In genomic region chr12:49827351-49828099, GRCh38 we compare ENCODE assay signal across 8 cellular contexts. TPM values are rescaled to one million over a fixed set of nuclear protein-coding genes. Genes with fewer than 3 reads are reported as not detected.
DNase-seq lines count a peak whose midpoint lies in the region; ATAC-seq and TF ChIP-seq lines count a peak whose summit lies in the region.

No MANE protein-coding gene starts in this region.

- in situ Hi-C loops in astrocyte of the cerebellum (cut with HindIII; ENCODE audit: low sequenced_read_pairs): no loop called here

- peak overlapping the region; percentile 85 for H3K4me3 Mint-ChIP-seq in progenitor cell of endocrine pancreas (ENCODE audit: low read depth)

- no peak overlapping the region for H2AFZ ChIP-seq in SK-N-SH (ENCODE audit: low read depth)

- peak; percentile 67 to 72 for ATAC-seq in right cardiac atrium
- ATAC-seq in GM18867 (IDR thresholded peaks at IDR 0.05; ENCODE audit: unreplicated experiment): no peak

- H3K4me3 ChIP-seq in SK-N-SH (ENCODE audit: low read depth in 2 of 2, low read length in 1 of 2): peak overlapping the region; percentile 87 to 92
- H3K4me3 ChIP-seq in astrocyte of the cerebellum (ENCODE audit: low read depth, low read length): peak overlapping the region; percentile 87
- H3K4me3 ChIP-seq in right cardiac atrium (ENCODE audit: low read length): peak overlapping the region; percentile 98

- H3K36me3 Mint-ChIP-seq in progenitor cell of endocrine pancreas (ENCODE audit: insufficient read depth): peaks cover 4% of the 10 kb centered on the region

- H3K9me3 Mint-ChIP-seq in progenitor cell of endocrine pancreas (ENCODE audit: low read depth): no peaks in the 10 kb centered on the region

- peak overlapping the region; percentile 88 for H3K27ac Mint-ChIP-seq in progenitor cell of endocrine pancreas

- POLR2A ChIA-PET in SK-N-SH (lab: Yijun Ruan, JAX): interaction anchor here (1.0 to 3.1 kb wide), 9 partner anchors 11 to 86 kb away, joined by 3 to 14 read pairs (median 6); partner anchors contain the start of genes BCDIN3D and TMBIM6

- peaks cover 15 to 29% of the 10 kb centered on the region in 2 experiments; a peak in 3 of 4 replicates for H3K4me1 ChIP-seq in SK-N-SH (ENCODE audit: control insufficient read depth in 1 of 2, insufficient read depth in 2 of 2, low read depth in 1 of 2, low read length in 1 of 2)
- H3K4me1 ChIP-seq in right cardiac atrium (ENCODE audit: control insufficient read depth, insufficient read depth, low read length): peaks cover 22% of the 10 kb centered on the region

- H3K9me2 ChIP-seq in SK-N-SH: no peaks in the 10 kb centered on the region

- intact Hi-C loops in right cardiac atrium (cut with DNase I): no loop called here

- peak overlapping the region; percentile 99 for H3K4me2 ChIP-seq in SK-N-SH

- no peak; a peak in 1 of 4 replicates for TF ChIP-seq EP300 in SK-N-SH (IDR thresholded peaks at IDR 0.05; ENCODE audit: borderline replicate concordance in 1 of 2, low read depth in 1 of 2, low read length in 1 of 2)

- peaks cover 52% of the 10 kb centered on the region for H3K79me2 ChIP-seq in SK-N-SH (ENCODE audit: insufficient read depth)

- peaks cover 44% of the 10 kb centered on the region for H4K20me1 ChIP-seq in SK-N-SH (ENCODE audit: insufficient read depth)

- H3K27ac ChIP-seq in SK-N-SH (ENCODE audit: low read depth in 2 of 2, low read length in 1 of 2): peak overlapping the region; percentile 80 to 92; a peak in 3 of 4 replicates
- H3K27ac ChIP-seq in right cardiac atrium (ENCODE audit: low read length): peak overlapping the region; percentile 81

- 5% methylated on average over 24 of the region's 38 CpGs for WGBS in SK-N-SH (ENCODE audit: low lambda C conversion rate)
- WGBS in right cardiac atrium: 1% methylated on average over 38 of the region's 38 CpGs

- DNase-seq in NCI-H1436 (lab: John Stamatoyannopoulos, UW) (peak; percentile 36), NCI-H1436 treated with DMSO at 0.1 percent for 48 hours (lab: John Stamatoyannopoulos, UW) (no peak), HT1080 (ENCODE audit: low read depth) (peak; percentile 73), SK-N-SH (peak; percentile 85), astrocyte of the cerebellum (ENCODE audit: low read depth) (no peak), right cardiac atrium (peak; percentile 73 to 89 (median 88)), progenitor cell of endocrine pancreas (ENCODE audit: low spot score, unreplicated experiment) (peak; percentile 67)

- H3K36me3 ChIP-seq in SK-N-SH (replicated peaks in 1 of 2; ENCODE audit: control insufficient read depth in 1 of 2, insufficient read depth in 2 of 2, low read length in 1 of 2): peaks cover 4 to 7% of the 10 kb centered on the region in 2 experiments

- H3F3A ChIP-seq in SK-N-SH (replicated peaks; ENCODE audit: insufficient read depth): peaks cover 4% of the 10 kb centered on the region

- TF ChIP-seq RAD21 in SK-N-SH (IDR thresholded peaks at IDR 0.05; ENCODE audit: low read length): no peak

- no peaks in the 10 kb centered on the region for H3K27me3 Mint-ChIP-seq in progenitor cell of endocrine pancreas

- CTCF ChIA-PET in SK-N-SH (lab: Yijun Ruan, JAX): interaction anchor here (0.8 to 7.5 kb wide), 5 partner anchors 9 to 50 kb away, joined by 3 to 51 read pairs (median 5); no protein-coding TSS in a partner anchor

- peak overlapping the region; percentile 83 for H3K9ac ChIP-seq in SK-N-SH

- H3K4me1 Mint-ChIP-seq in progenitor cell of endocrine pancreas (ENCODE audit: low read depth): peaks cover 18% of the 10 kb centered on the region

- H3K27me3 ChIP-seq in SK-N-SH (ENCODE audit: insufficient read depth) (no peaks in the 10 kb centered on the region), right cardiac atrium (ENCODE audit: control insufficient read depth, insufficient read depth) (no peaks in the 10 kb centered on the region)

- no peaks in the 10 kb centered on the region for H3K9me3 ChIP-seq in SK-N-SH
- no peaks in the 10 kb centered on the region for H3K9me3 ChIP-seq in right cardiac atrium (ENCODE audit: control insufficient read depth, low read length)

- TF ChIP-seq CTCF in SK-N-SH (IDR thresholded peaks at IDR 0.05) (no peak), astrocyte of the cerebellum (IDR thresholded peaks at IDR 0.05; ENCODE audit: low read depth, low read length, missing control alignments) (no peak), progenitor cell of endocrine pancreas (IDR thresholded peaks at IDR 0.05; ENCODE audit: unreplicated experiment) (no peak)

TF ChIP-seq in SK-N-SH, 30 proteins besides CTCF, POLR2A, EP300 and RAD21:
- no peak for TF ChIP-seq RCOR1 (IDR thresholded peaks at IDR 0.05; ENCODE audit: low read length)
- TF ChIP-seq FOXM1 (IDR thresholded peaks at IDR 0.05; ENCODE audit: low read depth): no peak
- TF ChIP-seq NRF1 (IDR thresholded peaks at IDR 0.05; ENCODE audit: low read depth, low read length): peak; percentile 64
- peak; percentile 27 for TF ChIP-seq CHD2 (IDR thresholded peaks at IDR 0.05; ENCODE audit: low read length, partially characterized antibody)
- 0 out of 2 replicates have a peak, but pooled peaks have one; percentile 5 for TF ChIP-seq TAF1 (IDR thresholded peaks at IDR 0.05; ENCODE audit: borderline replicate concordance, low read depth, low read length)
- peak; percentile 80 for TF ChIP-seq GABPA (IDR thresholded peaks at IDR 0.05; ENCODE audit: low read depth)
- TF ChIP-seq YY1 (IDR thresholded peaks at IDR 0.05; ENCODE audit: low read depth): no peak
- no peak for TF ChIP-seq ELF1 (IDR thresholded peaks at IDR 0.05)

RNA-seq across cellular contexts. Expression of gene NCKAP5L, which starts 0.7 kb away (rescaled TPM):
- total RNA-seq in HT1080 (2014; rRNA removed; shearing (Covaris generic)): 19.6 and 22.2 TPM in 2 replicates
- 13.4 and 14.7 TPM in 2 replicates for polyA plus RNA-seq in HT1080 (2015; cell fraction: cytosol; rRNA removed)
- polyA plus RNA-seq in HT1080 (2015; cell fraction: nucleus; rRNA removed): 35.8 and 41.4 TPM in 2 replicates
- polyA plus RNA-seq in SK-N-SH (2012; rRNA removed) (8.7 and 8.9 TPM in 2 replicates), right cardiac atrium (18.1 TPM)
- polyA plus RNA-seq in SK-N-SH (2012; cell fraction: cytosol; rRNA removed): 2.3 and 4.2 TPM in 2 replicates
- polyA plus RNA-seq in SK-N-SH (2012; cell fraction: nucleus; rRNA removed): 31.2 and 32.9 TPM in 2 replicates
- total RNA-seq in right cardiac atrium (10 to 100 TPM; 20.3 to 23.2 (median 21.1) TPM), progenitor cell of endocrine pancreas (33.4 and 34.5 TPM in 2 replicates)

RNA-seq across cellular contexts. Expression of gene BCDIN3D, which starts 15.4 kb away (rescaled TPM):
- total RNA-seq in HT1080 (2014; rRNA removed; shearing (Covaris generic)): 2.4 and 3.3 TPM in 2 replicates
- 3.4 and 3.8 TPM in 2 replicates for polyA plus RNA-seq in HT1080 (2015; cell fraction: cytosol; rRNA removed)
- polyA plus RNA-seq in HT1080 (2015; cell fraction: nucleus; rRNA removed): 3.3 and 6.4 TPM in 2 replicates
- polyA plus RNA-seq in SK-N-SH (2012; rRNA removed) (2.3 and 3.8 TPM in 2 replicates), right cardiac atrium (2.2 TPM)
- polyA plus RNA-seq in SK-N-SH (2012; cell fraction: cytosol; rRNA removed): 2.9 and 3.3 TPM in 2 replicates
- 1.6 and 2.7 TPM in 2 replicates for polyA plus RNA-seq in SK-N-SH (2012; cell fraction: nucleus; rRNA removed)
- total RNA-seq in right cardiac atrium (1 to 10 TPM; 2.9 to 3.6 (median 3.2) TPM), progenitor cell of endocrine pancreas (6.1 and 7.3 TPM in 2 replicates)

Comparison
In these comparisons a context has a peak if more than half of its experiments do, and no peak if none do; other contexts are left out.
1. DNase-seq: peak in NCI-H1436 (single experiment), HT1080 (single experiment), SK-N-SH (single experiment), right cardiac atrium (3 of 3) and progenitor cell of endocrine pancreas (single experiment); none in NCI-H1436 treated with DMSO at 0.1 percent for 48 hours (single experiment) and astrocyte of the cerebellum (single experiment).
2. Peak in every context shown above with its lines, with median percentiles within 50 percentile points of each other: H3K4me3 ChIP-seq.